In the genomic region with DNA sequence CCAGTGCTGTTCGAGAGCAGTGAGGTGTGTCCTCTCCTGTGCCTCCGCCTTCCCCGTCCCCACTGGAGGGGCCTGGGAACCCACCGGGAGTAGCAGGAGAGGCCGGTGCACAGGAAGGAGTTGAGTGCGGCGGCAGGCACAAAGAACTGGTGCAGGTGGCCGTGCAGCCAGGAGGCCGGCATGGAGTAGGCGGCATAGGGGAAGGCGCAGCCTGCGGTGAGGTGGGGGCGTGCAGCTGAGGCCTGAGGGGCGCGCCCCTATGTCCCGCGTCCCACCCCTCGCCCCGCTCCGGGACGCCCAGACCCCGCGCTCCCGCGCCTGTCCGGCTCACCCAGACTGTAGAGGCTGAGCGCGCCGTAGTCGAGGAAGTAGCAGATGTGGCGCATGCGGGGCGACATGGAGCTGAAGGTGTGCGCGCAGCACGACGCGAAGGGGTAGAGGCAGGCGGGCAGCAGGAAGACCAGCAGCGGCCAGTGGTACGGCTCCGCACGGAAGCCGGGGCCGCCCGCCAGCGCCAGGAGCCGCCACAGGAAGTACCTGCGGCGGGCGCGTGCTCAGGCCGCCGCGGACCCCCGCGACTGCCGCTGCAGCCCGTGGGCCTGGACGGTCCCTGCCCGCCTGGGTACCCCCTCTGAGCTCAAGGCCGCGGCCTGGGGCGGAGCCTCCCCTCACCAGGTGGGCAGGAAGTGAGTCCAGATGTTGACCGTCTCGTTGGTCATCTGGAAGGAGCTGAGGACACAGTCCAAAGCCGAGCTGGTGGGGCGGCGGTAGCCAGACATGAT, we compare ENCODE assay signal across 8 cellular contexts. TPM values are rescaled to one million over a fixed set of nuclear protein-coding genes. Genes with fewer than 3 reads are reported as not detected.
DNase-seq lines count a peak whose midpoint lies in the region; TF ChIP-seq lines count a peak whose summit lies in the region.

No MANE protein-coding gene starts in this region.

- peaks cover 0 to 21% (median 0%) of the 10 kb centered on the region in 4 donors for H3K27me3 ChIP-seq in esophagus squamous epithelium
- H3K27me3 ChIP-seq in PC-9 (ENCODE audit: insufficient read depth, low read depth): no peaks in the 10 kb centered on the region

- H4K20me1 ChIP-seq in PC-9 (ENCODE audit: insufficient read depth): no peaks in the 10 kb centered on the region; the same call in 1 of the 2 replicates

- no peaks in the 10 kb centered on the region for H3K27me3 Mint-ChIP-seq in activated CD4-positive, alpha-beta T cell treated with anti-CD3 and anti-CD28 coated beads, Interleukin-2, amount 10 ng/mL, durations not matched to agents 7 days and 5 days
- H3K27me3 Mint-ChIP-seq in chondrocyte (ENCODE audit: low read depth): no peaks in the 10 kb centered on the region

- H3K9me2 ChIP-seq in PC-9 (ENCODE audit: insufficient read depth): no peaks in the 10 kb centered on the region

- H3K4me1 ChIP-seq in esophagus squamous epithelium (peaks cover 20 to 47% (median 30%) of the 10 kb centered on the region in 3 donors), PC-9 (replicated peaks; ENCODE audit: insufficient read depth) (no peaks in the 10 kb centered on the region)

- H3F3A ChIP-seq in PC-9 (ENCODE audit: insufficient read depth, low read depth): peaks cover 21% of the 10 kb centered on the region; the same call in 1 of the 2 replicates

- H2AFZ ChIP-seq in PC-9: no peak overlapping the region

- no peak overlapping the region for H3K4me2 ChIP-seq in PC-9

- H3K4me3 Mint-ChIP-seq in activated CD4-positive, alpha-beta T cell treated with anti-CD3 and anti-CD28 coated beads, Interleukin-2, amount 10 ng/mL, durations not matched to agents 7 days and 5 days: peak overlapping the region; percentile 67
- H3K4me3 Mint-ChIP-seq in chondrocyte (ENCODE audit: unreplicated experiment): no peak overlapping the region

- POLR2A ChIA-PET in activated CD4-positive, alpha-beta T cell treated with anti-CD3 and anti-CD28 coated beads, Interleukin-2, amount 10 ng/mL, durations not matched to agents 7 days and 5 days (lab: Charles Lee): no interaction called here
- POLR2A ChIA-PET in PC-9 (lab: Charles Lee; ENCODE audit: unreplicated experiment): no interaction called here

- H3K79me2 ChIP-seq in PC-9 (ENCODE audit: low read depth): no peaks in the 10 kb centered on the region

- peak overlapping the region; percentile 83 for H3K27ac Mint-ChIP-seq in activated CD4-positive, alpha-beta T cell treated with anti-CD3 and anti-CD28 coated beads, Interleukin-2, amount 10 ng/mL, durations not matched to agents 7 days and 5 days
- H3K27ac Mint-ChIP-seq in chondrocyte (ENCODE audit: unreplicated experiment): no peak overlapping the region

- no peak for TF ChIP-seq CTCF in GM20000 (IDR thresholded peaks at IDR 0.05; ENCODE audit: extremely low read depth, missing control alignments)
- TF ChIP-seq CTCF in esophagus squamous epithelium (IDR thresholded peaks at IDR 0.05): no peak
- TF ChIP-seq CTCF in chondrocyte (IDR thresholded peaks at IDR 0.05): no peak
- no peak for TF ChIP-seq CTCF in PC-9 (conservative IDR thresholded peaks at IDR 0.05)

- no peaks in the 10 kb centered on the region for H3K9me3 Mint-ChIP-seq in activated CD4-positive, alpha-beta T cell treated with anti-CD3 and anti-CD28 coated beads, Interleukin-2, amount 10 ng/mL, durations not matched to agents 7 days and 5 days
- H3K9me3 Mint-ChIP-seq in chondrocyte (ENCODE audit: low read depth): no peaks in the 10 kb centered on the region

- no peaks in the 10 kb centered on the region for H3K9me3 ChIP-seq in esophagus squamous epithelium
- no peaks in the 10 kb centered on the region for H3K9me3 ChIP-seq in PC-9 (ENCODE audit: insufficient read depth, low read depth)

- H3K36me3 ChIP-seq in esophagus squamous epithelium (peaks cover 10 to 39% (median 13%) of the 10 kb centered on the region in 3 donors), PC-9 (ENCODE audit: low read depth) (0 out of 2 replicates have a peak, but pooled peaks cover 4% of the 10 kb centered on the region)

- no TSS peak for BruUV-seq in PC-9 (replicated peaks; lab: Mats Ljungman, UMichigan)

- H3K4me1 Mint-ChIP-seq in activated CD4-positive, alpha-beta T cell treated with anti-CD3 and anti-CD28 coated beads, Interleukin-2, amount 10 ng/mL, durations not matched to agents 7 days and 5 days: peaks cover 18% of the 10 kb centered on the region
- H3K4me1 Mint-ChIP-seq in chondrocyte (ENCODE audit: low read depth): peaks cover 13% of the 10 kb centered on the region

- H3K27ac ChIP-seq in esophagus squamous epithelium: no peak overlapping the region
- no peak overlapping the region for H3K27ac ChIP-seq in PC-9

- TF ChIP-seq POLR2A in esophagus squamous epithelium (IDR thresholded peaks at IDR 0.05): no peak

- peaks cover 9% of the 10 kb centered on the region for H3K36me3 Mint-ChIP-seq in activated CD4-positive, alpha-beta T cell treated with anti-CD3 and anti-CD28 coated beads, Interleukin-2, amount 10 ng/mL, durations not matched to agents 7 days and 5 days (ENCODE audit: low read depth)
- H3K36me3 Mint-ChIP-seq in chondrocyte (ENCODE audit: low read depth): peaks cover 5% of the 10 kb centered on the region

- CTCF ChIA-PET in activated CD4-positive, alpha-beta T cell treated with anti-CD3 and anti-CD28 coated beads, Interleukin-2, amount 10 ng/mL, durations not matched to agents 7 days and 5 days (lab: Charles Lee): interaction anchor here (0.9 to 4.7 kb wide), 11 partner anchors 14 to 200 kb away, joined by 3 to 21 read pairs (median 3); no protein-coding TSS in a partner anchor
- CTCF ChIA-PET in PC-9 (lab: Charles Lee): no interaction called here

- peak; percentile 28 for DNase-seq in CD1c-positive myeloid dendritic cell (ENCODE audit: extremely low spot score)
- DNase-seq in GM20000 (ENCODE audit: low spot score): peak; percentile 80
- DNase-seq in activated CD4-positive, alpha-beta T cell treated with anti-CD3 and anti-CD28 coated beads, Interleukin-2, amount 10 ng/mL, durations not matched to agents 7 days and 5 days: peak; percentile 57
- no peak for DNase-seq in esophagus squamous epithelium (lab: John Stamatoyannopoulos, UW)
- no peak for DNase-seq in skeletal muscle cell (ENCODE audit: low read depth)
- no peak for DNase-seq in AML-193 (lab: John Stamatoyannopoulos, UW)
- DNase-seq in chondrocyte (ENCODE audit: low spot score): no peak
- no peak for DNase-seq in PC-9

- H3K4me3 ChIP-seq in esophagus squamous epithelium: peak overlapping the region in 3 of 4 donors; percentile 23 to 62 (median 41)
- peak overlapping the region; percentile 36 for H3K4me3 ChIP-seq in skeletal muscle cell (ENCODE audit: low read depth, low read length)
- no peak overlapping the region for H3K4me3 ChIP-seq in PC-9

- intact Hi-C loops in esophagus squamous epithelium (cut with DNase I): no loop called here
- intact Hi-C loops in PC-9 (cut with micrococcal nuclease; ENCODE audit: unreplicated experiment): no loop called here

- 0 to 18% methylated on average over 5 of the region's 69 CpGs for WGBS in esophagus squamous epithelium, 2 donors

RNA-seq across cellular contexts. Expression of gene PAQR6, which starts 2.2 kb away (rescaled TPM):
- 1 to 10 TPM; 6.2 to 7.3 TPM for total RNA-seq in activated CD4-positive, alpha-beta T cell treated with anti-CD3 and anti-CD28 coated beads, Interleukin-2, amount 10 ng/mL, durations not matched to agents 7 days and 5 days
- total RNA-seq in esophagus squamous epithelium (1 to 10 TPM in 2 of 4 donors, under 1 TPM in 2; 0.88 to 3.4 (median 2.0) TPM), chondrocyte (4.9 to 6.9 TPM (median 4.9 TPM) in 3 replicates), PC-9 (2021) (12.3 and 14.1 TPM in 2 replicates)

RNA-seq across cellular contexts. Expression of gene BGLAP, which starts 3.7 kb away (rescaled TPM):
- total RNA-seq in activated CD4-positive, alpha-beta T cell treated with anti-CD3 and anti-CD28 coated beads, Interleukin-2, amount 10 ng/mL, durations not matched to agents 7 days and 5 days: 1 to 10 TPM; 1.3 to 3.0 TPM
- total RNA-seq in esophagus squamous epithelium (1 to 10 TPM in 1 of 4 donors, under 1 TPM in 2, not detected in 1; 0.38 to 1.7 (median 0.40) TPM), chondrocyte (0.82 TPM in 1 of 3 replicates, not detected in the others), PC-9 (2021) (2.0 and 2.6 TPM in 2 replicates)

RNA-seq across cellular contexts. Expression of gene PMF1, which starts 32.8 kb away (rescaled TPM):
- 10 to 100 TPM; 72.8 to 73.4 TPM for total RNA-seq in activated CD4-positive, alpha-beta T cell treated with anti-CD3 and anti-CD28 coated beads, Interleukin-2, amount 10 ng/mL, durations not matched to agents 7 days and 5 days
- total RNA-seq in esophagus squamous epithelium: 10 to 100 TPM; 40.8 to 64.9 (median 53.5) TPM
- total RNA-seq in chondrocyte: 35.8 to 40.5 TPM (median 38.6 TPM) in 3 replicates
- 46.0 and 50.2 TPM in 2 replicates for total RNA-seq in PC-9 (2021)

RNA-seq across cellular contexts. Expression of gene SMG5, which starts 37.0 kb away (rescaled TPM):
- total RNA-seq in activated CD4-positive, alpha-beta T cell treated with anti-CD3 and anti-CD28 coated beads, Interleukin-2, amount 10 ng/mL, durations not matched to agents 7 days and 5 days: 10 to 100 TPM; 68.0 to 68.1 TPM
- total RNA-seq in esophagus squamous epithelium: 10 to 100 TPM; 33.6 to 60.9 (median 48.3) TPM
- total RNA-seq in chondrocyte: 65.9 to 76.1 TPM (median 73.5 TPM) in 3 replicates
- total RNA-seq in PC-9 (2021): 63.3 and 66.2 TPM in 2 replicates

RNA-seq across cellular contexts. Expression of gene TMEM79, which starts 38.5 kb away (rescaled TPM):
- 10 to 100 TPM; 11.6 to 14.4 TPM for total RNA-seq in activated CD4-positive, alpha-beta T cell treated with anti-CD3 and anti-CD28 coated beads, Interleukin-2, amount 10 ng/mL, durations not matched to agents 7 days and 5 days
- total RNA-seq in esophagus squamous epithelium (100 to 1,000 TPM in 2 of 4 donors, 10 to 100 TPM in 2; 64.9 to 140 (median 104) TPM), chondrocyte (1.7 to 3.1 TPM (median 2.5 TPM) in 3 replicates), PC-9 (2021) (10.4 and 12.8 TPM in 2 replicates)

Comparison
In these comparisons a context has a peak if more than half of its experiments do, and no peak if none do; other contexts are left out.
1. DNase-seq: peak in CD1c-positive myeloid dendritic cell (single experiment), GM20000 (single experiment) and activated CD4-positive, alpha-beta T cell treated with anti-CD3 and anti-CD28 coated beads, Interleukin-2, amount 10 ng/mL, durations not matched to agents 7 days and 5 days (single experiment); none in esophagus squamous epithelium (single experiment), skeletal muscle cell (single experiment), AML-193 (0 of 2), chondrocyte (single experiment) and PC-9 (0 of 2).